8 cellular contexts compared by ENCODE assay signal in genomic region chr12:76083761-76084276, GRCh38. TPM values are rescaled to one million over a fixed set of nuclear protein-coding genes. Genes with fewer than 3 reads are reported as not detected.
DNase-seq lines count a peak whose midpoint lies in the region; ATAC-seq, FAIRE-seq and TF ChIP-seq lines count a peak whose summit lies in the region.

No MANE protein-coding gene starts in this region.

- H3K4me1 Mint-ChIP-seq in nephron progenitor cell: peaks cover 39% of the 10 kb centered on the region
- peaks cover 61% of the 10 kb centered on the region for H3K4me1 Mint-ChIP-seq in stimulated activated naive CD8-positive, alpha-beta T cell treated with anti-CD3 and anti-CD28 coated beads, Interleukin-15, Interleukin-2, amounts not matched to agents 100 ng/mL and 50 ng/mL, for 24 hours (ENCODE audit: low read depth)

- peak overlapping the region; percentile 98 for H3K27ac ChIP-seq in C4-2B

- H3K27me3 Mint-ChIP-seq in nephron progenitor cell (ENCODE audit: low read depth, poor library complexity): no peaks in the 10 kb centered on the region
- H3K27me3 Mint-ChIP-seq in stimulated activated naive CD8-positive, alpha-beta T cell treated with anti-CD3 and anti-CD28 coated beads, Interleukin-15, Interleukin-2, amounts not matched to agents 100 ng/mL and 50 ng/mL, for 24 hours: no peaks in the 10 kb centered on the region

- H3K4me3 Mint-ChIP-seq in nephron progenitor cell: peak overlapping the region; percentile 96
- H3K4me3 Mint-ChIP-seq in stimulated activated naive CD8-positive, alpha-beta T cell treated with anti-CD3 and anti-CD28 coated beads, Interleukin-15, Interleukin-2, amounts not matched to agents 100 ng/mL and 50 ng/mL, for 24 hours: peak overlapping the region; percentile 97

- H3K36me3 Mint-ChIP-seq in nephron progenitor cell (ENCODE audit: low read depth): peaks cover 34% of the 10 kb centered on the region
- peaks cover 45% of the 10 kb centered on the region for H3K36me3 Mint-ChIP-seq in stimulated activated naive CD8-positive, alpha-beta T cell treated with anti-CD3 and anti-CD28 coated beads, Interleukin-15, Interleukin-2, amounts not matched to agents 100 ng/mL and 50 ng/mL, for 24 hours (ENCODE audit: low read depth)

- peaks cover 27% of the 10 kb centered on the region for H3K9me3 Mint-ChIP-seq in nephron progenitor cell
- H3K9me3 Mint-ChIP-seq in stimulated activated naive CD8-positive, alpha-beta T cell treated with anti-CD3 and anti-CD28 coated beads, Interleukin-15, Interleukin-2, amounts not matched to agents 100 ng/mL and 50 ng/mL, for 24 hours: no peaks in the 10 kb centered on the region

- TF ChIP-seq CTCF in C4-2B (conservative IDR thresholded peaks at IDR 0.05) (no peak), fibroblast of the aortic adventitia (IDR thresholded peaks at IDR 0.05; ENCODE audit: insufficient read depth, low read length) (no peak), nephron progenitor cell (IDR thresholded peaks at IDR 0.05) (no peak)

- DNase-seq in HPDE6-E6E7 (ENCODE audit: extremely low spot score) (peak; percentile 44), RCC 7860 (ENCODE audit: low spot score) (peak; percentile 46), fibroblast of the aortic adventitia (ENCODE audit: low read depth) (peak; percentile 58), nephron progenitor cell (peak; percentile 87)
- DNase-seq in activated effector memory CD4-positive, alpha-beta T cell treated with Interleukin-2 at 50 U/mL for 16 hours: peak; percentile 62

- H3K4me3 ChIP-seq in fibroblast of the aortic adventitia (ENCODE audit: low read depth, low read length): peak overlapping the region; percentile 89

- H3K27ac Mint-ChIP-seq in nephron progenitor cell: peak overlapping the region; percentile 99
- H3K27ac Mint-ChIP-seq in stimulated activated naive CD8-positive, alpha-beta T cell treated with anti-CD3 and anti-CD28 coated beads, Interleukin-15, Interleukin-2, amounts not matched to agents 100 ng/mL and 50 ng/mL, for 24 hours: peak overlapping the region; percentile 99

- no peak for FAIRE-seq in RCC 7860 (lab: Jason Lieb, UNC)

- peak; percentile 31 for ATAC-seq in GM19452 (IDR thresholded peaks at IDR 0.05; ENCODE audit: unreplicated experiment)

RNA-seq across cellular contexts. Expression of gene NAP1L1, which starts 0.7 kb away (rescaled TPM):
- total RNA-seq in fibroblast of the aortic adventitia (ENCODE audit: low replicate concordance): 377 and 1,883 TPM in 2 replicates

RNA-seq across cellular contexts. Expression of gene PHLDA1, which starts 52.2 kb away (rescaled TPM):
- total RNA-seq in fibroblast of the aortic adventitia (ENCODE audit: low replicate concordance): 27.9 and 202 TPM in 2 replicates

Comparison
In these comparisons a context has a peak if more than half of its experiments do, and no peak if none do; other contexts are left out.
1. Peak in every context shown above with its lines: DNase-seq, ATAC-seq, H3K4me3 ChIP-seq and H3K27ac ChIP-seq.